In the genomic region with DNA sequence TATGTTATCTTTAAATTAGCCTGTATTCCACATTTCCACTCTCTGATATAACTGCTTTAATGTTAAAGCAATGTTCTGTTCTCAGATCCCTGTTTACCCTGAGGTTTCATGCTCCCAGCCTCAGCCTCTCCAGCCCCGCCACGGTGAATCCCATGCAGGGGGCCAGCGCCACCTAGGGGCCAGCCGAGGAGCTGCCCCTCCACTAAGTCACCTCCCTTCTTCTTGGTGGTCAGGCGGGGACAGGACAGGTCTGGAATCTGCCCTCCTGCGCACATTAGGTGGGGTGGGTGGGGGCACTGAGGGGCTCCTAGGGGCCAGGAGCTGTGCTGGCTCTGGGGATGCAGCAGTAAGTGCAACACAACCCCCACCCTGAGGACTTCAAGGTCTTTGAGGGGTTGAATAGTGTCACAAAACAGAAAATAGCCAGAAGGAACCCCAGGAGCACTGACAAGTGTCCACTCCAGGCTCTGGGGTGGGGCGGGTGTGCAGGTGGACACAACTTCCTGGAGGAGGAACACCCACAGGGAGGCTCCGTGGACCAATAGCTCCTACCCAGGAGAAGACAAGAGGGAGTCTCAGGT, we compare ENCODE assay signal across 8 cellular contexts.
A peak's percentile ranks its signal among the peaks of the same experiment; 100 is the strongest.
DNase-seq lines count a peak whose midpoint lies in the region; TF ChIP-seq lines count a peak whose summit lies in the region.

No MANE protein-coding gene starts in this region.

- no peak overlapping the region for H2BK5ac ChIP-seq in H9 (ENCODE audit: insufficient read length, low read length)

- no peak overlapping the region for H4K91ac ChIP-seq in H9 (ENCODE audit: insufficient read length, low read depth, low read length)

- H3K18ac ChIP-seq in H9 (ENCODE audit: insufficient read length, low read depth, low read length): no peak overlapping the region

- no peaks in the 10 kb centered on the region for H3K79me1 ChIP-seq in H9 (ENCODE audit: insufficient read depth, low read depth, low read length, poor library complexity, severe bottlenecking)

- H3K23ac ChIP-seq in H9 (ENCODE audit: insufficient read length, low read depth, low read length): no peak overlapping the region

- H2BK15ac ChIP-seq in H9 (ENCODE audit: low read depth, low read length): no peak overlapping the region

- peak overlapping the region in 5 of 7 donors; percentile 39 to 84 (median 79) for H3K27ac Mint-ChIP-seq in CD14-positive monocyte
- no peak overlapping the region for H3K27ac Mint-ChIP-seq in H9
- H3K27ac Mint-ChIP-seq in MCF 10A (ENCODE audit: low read depth, unreplicated experiment): no peak overlapping the region

- H2AK5ac ChIP-seq in H9 (ENCODE audit: insufficient read length, low read length): no peak overlapping the region

- H3T11ph ChIP-seq in H9 (ENCODE audit: low read length): no peak overlapping the region

- H3K9ac ChIP-seq in H9 (ENCODE audit: extremely low read depth, insufficient read length, low read length): no peak overlapping the region

- POLR2A ChIA-PET in MCF 10A (lab: Yijun Ruan, JAX): interaction anchor here (0.5 to 2.4 kb wide), 7 partner anchors 67 to 829 kb away, joined by 3 to 12 read pairs (median 3); a partner anchor contains a TSS

- H4K8ac ChIP-seq in H9 (replicated peaks; ENCODE audit: insufficient read length, low read depth, low read length): no peak overlapping the region

- TF ChIP-seq CTCF in CD14-positive monocyte (IDR thresholded peaks at IDR 0.05) (peak; percentile 97), H9 (conservative IDR thresholded peaks at IDR 0.05) (peak; percentile 95), WI38 (IDR thresholded peaks at IDR 0.05; ENCODE audit: low read depth, low read length) (peak; percentile 98), MCF 10A (IDR thresholded peaks at IDR 0.05; ENCODE audit: unreplicated experiment) (peak; percentile 97)

- H3K4me2 ChIP-seq in H9 (ENCODE audit: insufficient read depth, insufficient read length, low read length): no peak overlapping the region

- H3K36me3 Mint-ChIP-seq in CD14-positive monocyte (peaks cover 3 to 8% of the 10 kb centered on the region in 2 donors), H9 (ENCODE audit: insufficient read depth in 1 of 3, low read depth in 3 of 3) (no peaks in the 10 kb centered on the region), MCF 10A (ENCODE audit: insufficient read depth, unreplicated experiment) (no peaks in the 10 kb centered on the region)

- no peak overlapping the region for H3K27ac ChIP-seq in H9 (ENCODE audit: insufficient read length, low read depth, low read length)

- no peaks in the 10 kb centered on the region for H3K23me2 ChIP-seq in H9 (ENCODE audit: insufficient read length, low read depth, low read length, poor library complexity, severe bottlenecking)

- no TSS peak for BruUV-seq in MCF 10A (replicated peaks; lab: Mats Ljungman, UMichigan)

- no peak overlapping the region for H3K56ac ChIP-seq in H9 (ENCODE audit: insufficient read length, low read depth, low read length)

- H2BK120ac ChIP-seq in H9 (ENCODE audit: low read depth, low read length, poor library complexity, severe bottlenecking): no peak overlapping the region

- WGBS in H9 (ENCODE audit: extremely low coverage, insufficient read length, low lambda C conversion rate): no CpG with 5 or more reads among the region's 8 CpGs

- no peaks in the 10 kb centered on the region for H4K20me1 ChIP-seq in H9 (ENCODE audit: control insufficient read depth, insufficient read depth, insufficient read length)

- H3K9me3 Mint-ChIP-seq in CD14-positive monocyte: peaks cover 0 to 1% (median 0%) of the 10 kb centered on the region in 7 donors
- H3K9me3 Mint-ChIP-seq in H9: no peaks in the 10 kb centered on the region
- no peaks in the 10 kb centered on the region for H3K9me3 Mint-ChIP-seq in MCF 10A (ENCODE audit: unreplicated experiment)

- H2BK12ac ChIP-seq in H9 (ENCODE audit: insufficient read length, low read depth, low read length): no peak overlapping the region

- CTCF ChIA-PET in MCF 10A (lab: Yijun Ruan, JAX): interaction anchor here (0.6 to 4.6 kb wide), 50 partner anchors 9 to 968 kb away, joined by 3 to 42 read pairs (median 4); no protein-coding TSS in a partner anchor

- no peaks in the 10 kb centered on the region for H3K4me1 ChIP-seq in H9 (ENCODE audit: insufficient read depth, low read length)

- intact Hi-C loops in CD14-positive monocyte (cut with micrococcal nuclease) (loop anchor here (2.0 to 5.0 kb wide), 3 partner anchors 77 to 144 kb away; no protein-coding TSS in a partner anchor), MCF 10A (cut with micrococcal nuclease) (loop anchor here (1.0 to 2.0 kb wide), 4 partner anchors 34 to 336 kb away; no protein-coding TSS in a partner anchor)

- H3K4me1 Mint-ChIP-seq in CD14-positive monocyte (peaks cover 49% of the 10 kb centered on the region), H9 (peaks cover 14 to 23% of the 10 kb centered on the region in 2 experiments), MCF 10A (ENCODE audit: insufficient read depth, unreplicated experiment) (peaks cover 11% of the 10 kb centered on the region)

- DNase-seq in CD14-positive monocyte (ENCODE audit: low spot score) (peak; percentile 88), H9 (peak; percentile 88), NCI-H2227 (lab: John Stamatoyannopoulos, UW; ENCODE audit: unreplicated experiment) (peak; percentile 83), MCF 10A (ENCODE audit: unreplicated experiment) (peak; percentile 70), islet precursor cell (peak; percentile 92), cortex of kidney (lab: John Stamatoyannopoulos, UW) (no peak)
- DNase-seq in stimulated activated CD4-positive, alpha-beta T cell treated with anti-CD3 and anti-CD28 coated beads, Interleukin-1b, Interleukin-23, amount 100 ng/mL, for 1 hour (ENCODE audit: low read depth in 2 of 2): peak; percentile 61 to 80

- no peak overlapping the region for H4K5ac ChIP-seq in H9 (ENCODE audit: insufficient read length, low read depth, low read length)

- H3K4ac ChIP-seq in H9 (ENCODE audit: low read depth, low read length): no peak overlapping the region

- H3K9me3 ChIP-seq in H9 (ENCODE audit: control insufficient read depth, low read depth, low read length): no peaks in the 10 kb centered on the region

- no peaks in the 10 kb centered on the region for H3K79me2 ChIP-seq in H9 (ENCODE audit: insufficient read depth, low read length)

- no peaks in the 10 kb centered on the region for H3K27me3 ChIP-seq in H9 (ENCODE audit: insufficient read depth, low read length)

- no peak overlapping the region for H3K4me3 ChIP-seq in WI38 (ENCODE audit: low read depth, low read length)

- H3K27me3 Mint-ChIP-seq in CD14-positive monocyte (ENCODE audit: low read depth in 3 of 3) (peaks cover 0 to 9% (median 2%) of the 10 kb centered on the region in 3 donors), H9 (ENCODE audit: low read depth) (peaks cover 2% of the 10 kb centered on the region), MCF 10A (ENCODE audit: insufficient read depth, unreplicated experiment) (no peaks in the 10 kb centered on the region)

- no peak overlapping the region for H3K14ac ChIP-seq in H9 (ENCODE audit: insufficient read depth, low read length)

- H2AFZ ChIP-seq in H9 (ENCODE audit: low read length): no peak overlapping the region

- H3K4me3 Mint-ChIP-seq in CD14-positive monocyte (no peak overlapping the region), H9 (peak overlapping the region in 1 of 2 experiments; percentile 41; a peak in 1 of 5 replicates), MCF 10A (ENCODE audit: unreplicated experiment) (no peak overlapping the region)

- H2BK20ac ChIP-seq in H9 (ENCODE audit: low read depth, low read length, poor library complexity, severe bottlenecking): no peak overlapping the region

Comparison
In these comparisons a context has a peak if more than half of its experiments do, and no peak if none do; other contexts are left out.
1. H3K27ac Mint-ChIP-seq: peak in CD14-positive monocyte (5 of 7); none in H9 (0 of 3) and MCF 10A (single experiment).
2. Peak in every context shown above with its lines, with median percentiles within 50 percentile points of each other: CTCF ChIP-seq.